Comparison of ENCODE assay signal across 8 cellular contexts in genomic region chr4:73341454-73341853, GRCh38.
DNase-seq lines count a peak whose midpoint lies in the region; ATAC-seq, FAIRE-seq and TF ChIP-seq lines count a peak whose summit lies in the region.

No MANE protein-coding gene starts in this region.

- H4K20me1 ChIP-seq in hepatocyte (ENCODE audit: insufficient read depth, poor library complexity, severe bottlenecking) = no peaks in the 10 kb centered on the region

- H3K27me3 ChIP-seq in hepatocyte = no peaks in the 10 kb centered on the region

- TF ChIP-seq POLR2A in H54 (IDR thresholded peaks at IDR 0.05; ENCODE audit: low read depth, low read length) = no peak

- no peak overlapping the region for H3K4me3 ChIP-seq in hepatocyte

- no peaks in the 10 kb centered on the region for H3K79me2 ChIP-seq in hepatocyte

- no peaks in the 10 kb centered on the region for H3K36me3 ChIP-seq in hepatocyte (replicated peaks; ENCODE audit: insufficient read depth, low read depth)

- H2AFZ ChIP-seq in hepatocyte = no peak overlapping the region

- peaks cover 44% of the 10 kb centered on the region for H3K4me1 ChIP-seq in hepatocyte (ENCODE audit: insufficient read depth)

- WGBS in hepatocyte (ENCODE audit: low lambda C conversion rate, missing lambda C conversion rate) = 48% methylated on average over 4 of the region's 4 CpGs

- no peaks in the 10 kb centered on the region for H3K9me2 ChIP-seq in hepatocyte (replicated peaks; ENCODE audit: insufficient read depth)

- DNase-seq in ELR (ENCODE audit: low read depth) (peak; percentile 65), H54 (ENCODE audit: insufficient read length, low spot score) (peak; percentile 6), NCI-H187 (lab: John Stamatoyannopoulos, UW) (peak; percentile 7 to 17), hepatocyte (ENCODE audit: low spot score) (peak; percentile 75), stromal cell of bone marrow (ENCODE audit: low read depth) (peak; percentile 27), ureter (ENCODE audit: low spot score) (no peak)

- H3K27ac ChIP-seq in VCaP (peak overlapping the region; percentile 6; the same call in 1 of the 2 replicates), hepatocyte (peak overlapping the region; percentile 60)

- TF ChIP-seq CTCF in VCaP (conservative IDR thresholded peaks at IDR 0.05) (peak; percentile 99), hepatocyte (IDR thresholded peaks at IDR 0.05; ENCODE audit: poor library complexity) (peak; percentile 80)

- no peak for ATAC-seq in HG02588 (IDR thresholded peaks at IDR 0.05; ENCODE audit: unreplicated experiment)

- no peaks in the 10 kb centered on the region for H3K9me3 ChIP-seq in hepatocyte (ENCODE audit: low read depth)

- no peak for FAIRE-seq in H54 (lab: Jason Lieb, UNC)

- H3K4me2 ChIP-seq in hepatocyte = peak overlapping the region; percentile 34
